Comparison of ENCODE assay signal across 2 cellular contexts in genomic region chr4:13523591-13524503, GRCh38.
TF ChIP-seq lines count a peak whose summit lies in the region.

No MANE protein-coding gene starts in this region.

TF ChIP-seq in SK-N-SH, 30 proteins besides CTCF, POLR2A, EP300 and RAD21 (continued from another document):
- TF ChIP-seq PBX3 (IDR thresholded peaks at IDR 0.05) (no peak), NFIC (IDR thresholded peaks at IDR 0.05; ENCODE audit: borderline replicate concordance) (no peak), JUND (IDR thresholded peaks at IDR 0.05) (no peak), FOXM1 (IDR thresholded peaks at IDR 0.05; ENCODE audit: low read depth) (no peak)

TF ChIP-seq in SK-N-SH treated with all-trans-retinoic acid at 6 μM for 48 hours, 23 proteins besides CTCF, POLR2A, EP300 and RAD21 (continued from another document):
- TF ChIP-seq PPARA (CRISPR knock-in tag; IDR thresholded peaks at IDR 0.05; ENCODE audit: borderline replicate concordance) (no peak), OSR1 (CRISPR knock-in tag; IDR thresholded peaks at IDR 0.05) (no peak), CREB5 (CRISPR knock-in tag; IDR thresholded peaks at IDR 0.05; ENCODE audit: low read depth) (no peak)
